ENCODE assay signal across 38 cellular contexts in genomic region chr1:221408117-221408516, GRCh38.
"Had no signal": no experiment of that assay in that cellular context is flagged by ENCODE, and none has a peak within 500 bp of the region (broad histone marks: within the 10 kb centered on the region; RNA-seq: fewer than 3 reads in every experiment).

No MANE protein-coding gene starts in this region.

- H3K9me3 ChIP-seq: ascending aorta, MG63 had no signal

- H3K27me3 ChIP-seq: ascending aorta, cardiac muscle cell, MG63 had no signal

- H2AFZ ChIP-seq: PC-9 had no signal

- ATAC-seq: activated CD8-positive, alpha-beta memory T cell treated with anti-CD3 and anti-CD28 coated beads, Interleukin-2, amount 10 ng/mL, durations not matched to agents 7 days and 5 days; Right ventricle myocardium inferior had no signal

- H3K4me3 ChIP-seq: ascending aorta, cardiac muscle cell, MG63, PC-9 had no signal

- H3K4me1 ChIP-seq: ascending aorta had no signal

- H3K36me3 ChIP-seq: ascending aorta, cardiac muscle cell, MG63 had no signal

- H3K4me2 ChIP-seq: PC-9 had no signal

- DNase-seq: activated CD4-positive, alpha-beta memory T cell treated with anti-CD3 and anti-CD28 coated beads, Interleukin-2, amount 10 ng/mL, durations not matched to agents 7 days and 5 days; activated CD4-positive, alpha-beta T cell treated with anti-CD3 and anti-CD28 coated beads for 1 hour; activated CD4-positive, alpha-beta T cell treated with anti-CD3 and anti-CD28 coated beads for 48 hours; activated CD4-positive, CD25-positive, alpha-beta regulatory T cell; activated CD8-positive, alpha-beta memory T cell treated with anti-CD3 and anti-CD28 coated beads for 24 hours; activated CD8-positive, alpha-beta memory T cell treated with anti-CD3 and anti-CD28 coated beads, Interleukin-2, amount 10 ng/mL, durations not matched to agents 7 days and 5 days; activated CD8-positive, alpha-beta memory T cell treated with anti-CD3 and anti-CD28 coated beads, Interleukin-2, amount 50 U/mL, for 48 hours; activated effector memory CD4-positive, alpha-beta T cell treated with Interleukin-2 at 50 U/mL for 16 hours; activated naive CD4-positive, alpha-beta T cell; activated naive CD4-positive, alpha-beta T cell treated with anti-CD3 and anti-CD28 coated beads, Interleukin-2, amount 50 U/mL, for 16 hours; activated naive CD8-positive, alpha-beta T cell treated with anti-CD3 and anti-CD28 coated beads for 36 hours; activated T-cell treated with anti-CD3 and anti-CD28 coated beads, Interleukin-2, amount 50 U/mL, for 48 hours; amniotic stem cell; Kasumi-1; KG1; MG63; NCI-H1048; NCI-H1105 treated with DMSO at 0.1 percent for 48 hours; NCI-H1436; NCI-H1930; NCI-H2107; NCI-H2171; NCI-H2227 treated with DMSO at 0.1 percent for 48 hours; NCI-H510A treated with DMSO at 0.1 percent for 48 hours; NCI-H526 treated with DMSO at 0.1 percent for 48 hours; NCI-H774; NK-92 treated with Interleukin-12 subunit alpha and Interleukin-12 subunit beta, amount 100 ng/mL, for 24 hours; PC-9; SIG-M5; SW 1271; T-helper 1 cell; T-helper 2 cell; T-helper 9 cell had no signal

- H3K27ac ChIP-seq: ascending aorta, cardiac muscle cell, PC-9, RWPE1, VCaP had no signal
